1 cellular context compared by ENCODE assay signal in the genomic region with DNA sequence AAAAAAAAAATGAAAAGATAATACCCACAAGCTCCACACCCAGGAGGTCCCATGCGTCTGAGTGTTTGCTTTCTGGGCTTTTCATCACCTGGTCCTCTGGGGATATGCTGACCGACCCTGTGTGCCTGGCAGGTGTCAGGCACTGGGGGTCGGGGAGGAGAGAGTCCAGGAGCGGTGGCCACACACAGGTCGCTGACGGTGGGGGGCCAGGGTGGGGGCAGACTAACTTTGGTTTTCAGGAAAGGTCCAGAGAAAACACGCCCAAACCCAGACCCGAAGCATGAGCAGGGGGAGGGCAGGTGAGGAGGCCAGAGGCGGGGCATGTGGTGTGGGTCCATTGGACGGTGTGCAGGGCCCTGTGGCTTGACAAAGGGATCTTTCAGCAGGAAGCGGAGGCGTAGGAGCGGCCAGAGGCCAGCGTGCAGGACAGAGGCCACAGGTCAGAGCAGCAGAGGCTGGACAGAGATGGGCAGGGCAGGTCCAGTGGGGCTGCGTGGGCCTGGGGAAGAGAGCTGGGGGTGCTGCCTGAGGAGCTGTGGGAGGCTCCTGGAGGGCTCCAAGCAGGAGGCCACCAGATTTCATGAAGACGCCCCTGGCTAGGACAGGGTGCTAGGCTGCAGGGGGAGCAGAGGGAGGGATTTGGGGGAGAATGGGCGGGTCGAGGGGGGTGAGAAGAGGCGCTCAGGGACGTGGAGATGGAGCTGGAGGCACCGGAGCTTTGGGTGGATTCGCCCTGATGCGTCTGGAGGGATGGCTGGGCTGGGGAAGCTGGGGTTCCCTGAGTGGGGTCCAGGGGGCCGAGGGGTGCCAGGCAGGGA.
TF ChIP-seq lines count a peak whose summit lies in the region.

No MANE protein-coding gene starts in this region.

TF ChIP-seq in HepG2, 621 proteins besides CTCF, POLR2A, EP300 and RAD21 (continued from another document and continues in another):
- TF ChIP-seq, protein P1, sequence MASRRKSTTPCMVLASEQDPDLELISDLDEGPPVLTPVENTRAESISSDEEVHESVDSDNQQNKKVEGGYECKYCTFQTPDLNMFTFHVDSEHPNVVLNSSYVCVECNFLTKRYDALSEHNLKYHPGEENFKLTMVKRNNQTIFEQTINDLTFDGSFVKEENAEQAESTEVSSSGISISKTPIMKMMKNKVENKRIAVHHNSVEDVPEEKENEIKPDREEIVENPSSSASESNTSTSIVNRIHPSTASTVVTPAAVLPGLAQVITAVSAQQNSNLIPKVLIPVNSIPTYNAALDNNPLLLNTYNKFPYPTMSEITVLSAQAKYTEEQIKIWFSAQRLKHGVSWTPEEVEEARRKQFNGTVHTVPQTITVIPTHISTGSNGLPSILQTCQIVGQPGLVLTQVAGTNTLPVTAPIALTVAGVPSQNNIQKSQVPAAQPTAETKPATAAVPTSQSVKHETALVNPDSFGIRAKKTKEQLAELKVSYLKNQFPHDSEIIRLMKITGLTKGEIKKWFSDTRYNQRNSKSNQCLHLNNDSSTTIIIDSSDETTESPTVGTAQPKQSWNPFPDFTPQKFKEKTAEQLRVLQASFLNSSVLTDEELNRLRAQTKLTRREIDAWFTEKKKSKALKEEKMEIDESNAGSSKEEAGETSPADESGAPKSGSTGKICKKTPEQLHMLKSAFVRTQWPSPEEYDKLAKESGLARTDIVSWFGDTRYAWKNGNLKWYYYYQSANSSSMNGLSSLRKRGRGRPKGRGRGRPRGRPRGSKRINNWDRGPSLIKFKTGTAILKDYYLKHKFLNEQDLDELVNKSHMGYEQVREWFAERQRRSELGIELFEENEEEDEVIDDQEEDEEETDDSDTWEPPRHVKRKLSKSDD (CRISPR knock-in tag; IDR thresholded peaks at IDR 0.05; ENCODE audit: low read depth), result peak; percentile 58; the same call in 1 of the 2 replicates
- TF ChIP-seq, protein P2, sequence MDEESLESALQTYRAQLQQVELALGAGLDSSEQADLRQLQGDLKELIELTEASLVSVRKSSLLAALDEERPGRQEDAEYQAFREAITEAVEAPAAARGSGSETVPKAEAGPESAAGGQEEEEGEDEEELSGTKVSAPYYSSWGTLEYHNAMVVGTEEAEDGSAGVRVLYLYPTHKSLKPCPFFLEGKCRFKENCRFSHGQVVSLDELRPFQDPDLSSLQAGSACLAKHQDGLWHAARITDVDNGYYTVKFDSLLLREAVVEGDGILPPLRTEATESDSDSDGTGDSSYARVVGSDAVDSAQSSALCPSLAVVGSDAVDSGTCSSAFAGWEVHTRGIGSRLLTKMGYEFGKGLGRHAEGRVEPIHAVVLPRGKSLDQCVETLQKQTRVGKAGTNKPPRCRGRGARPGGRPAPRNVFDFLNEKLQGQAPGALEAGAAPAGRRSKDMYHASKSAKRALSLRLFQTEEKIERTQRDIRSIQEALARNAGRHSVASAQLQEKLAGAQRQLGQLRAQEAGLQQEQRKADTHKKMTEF (CRISPR knock-in tag; IDR thresholded peaks at IDR 0.05), result peak; percentile 66
- no peak for TF ChIP-seq NCOR1 (IDR thresholded peaks at IDR 0.05; ENCODE audit: borderline replicate concordance, low read length)
- TF ChIP-seq, protein P3, sequence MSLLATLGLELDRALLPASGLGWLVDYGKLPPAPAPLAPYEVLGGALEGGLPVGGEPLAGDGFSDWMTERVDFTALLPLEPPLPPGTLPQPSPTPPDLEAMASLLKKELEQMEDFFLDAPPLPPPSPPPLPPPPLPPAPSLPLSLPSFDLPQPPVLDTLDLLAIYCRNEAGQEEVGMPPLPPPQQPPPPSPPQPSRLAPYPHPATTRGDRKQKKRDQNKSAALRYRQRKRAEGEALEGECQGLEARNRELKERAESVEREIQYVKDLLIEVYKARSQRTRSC (CRISPR knock-in tag; IDR thresholded peaks at IDR 0.05; ENCODE audit: low read depth), result 0 out of 2 replicates have a peak, but pooled peaks have one; percentile 64
- TF ChIP-seq, protein P4, sequence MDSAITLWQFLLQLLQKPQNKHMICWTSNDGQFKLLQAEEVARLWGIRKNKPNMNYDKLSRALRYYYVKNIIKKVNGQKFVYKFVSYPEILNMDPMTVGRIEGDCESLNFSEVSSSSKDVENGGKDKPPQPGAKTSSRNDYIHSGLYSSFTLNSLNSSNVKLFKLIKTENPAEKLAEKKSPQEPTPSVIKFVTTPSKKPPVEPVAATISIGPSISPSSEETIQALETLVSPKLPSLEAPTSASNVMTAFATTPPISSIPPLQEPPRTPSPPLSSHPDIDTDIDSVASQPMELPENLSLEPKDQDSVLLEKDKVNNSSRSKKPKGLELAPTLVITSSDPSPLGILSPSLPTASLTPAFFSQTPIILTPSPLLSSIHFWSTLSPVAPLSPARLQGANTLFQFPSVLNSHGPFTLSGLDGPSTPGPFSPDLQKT (CRISPR knock-in tag; IDR thresholded peaks at IDR 0.05; ENCODE audit: borderline replicate concordance), result no peak
- peak; percentile 25; the same call in 1 of the 2 replicates for TF ChIP-seq ZZZ3 (CRISPR knock-in tag; IDR thresholded peaks at IDR 0.05; ENCODE audit: borderline replicate concordance)
- TF ChIP-seq AKAP8 (CRISPR knock-in tag; IDR thresholded peaks at IDR 0.05), result peak; percentile 62; the same call in 1 of the 2 replicates
- no peak for TF ChIP-seq SIX4 (CRISPR knock-in tag; IDR thresholded peaks at IDR 0.05)
- TF ChIP-seq ISX (CRISPR knock-in tag; conservative IDR thresholded peaks at IDR 0.05), result no peak
- TF ChIP-seq, protein P5, sequence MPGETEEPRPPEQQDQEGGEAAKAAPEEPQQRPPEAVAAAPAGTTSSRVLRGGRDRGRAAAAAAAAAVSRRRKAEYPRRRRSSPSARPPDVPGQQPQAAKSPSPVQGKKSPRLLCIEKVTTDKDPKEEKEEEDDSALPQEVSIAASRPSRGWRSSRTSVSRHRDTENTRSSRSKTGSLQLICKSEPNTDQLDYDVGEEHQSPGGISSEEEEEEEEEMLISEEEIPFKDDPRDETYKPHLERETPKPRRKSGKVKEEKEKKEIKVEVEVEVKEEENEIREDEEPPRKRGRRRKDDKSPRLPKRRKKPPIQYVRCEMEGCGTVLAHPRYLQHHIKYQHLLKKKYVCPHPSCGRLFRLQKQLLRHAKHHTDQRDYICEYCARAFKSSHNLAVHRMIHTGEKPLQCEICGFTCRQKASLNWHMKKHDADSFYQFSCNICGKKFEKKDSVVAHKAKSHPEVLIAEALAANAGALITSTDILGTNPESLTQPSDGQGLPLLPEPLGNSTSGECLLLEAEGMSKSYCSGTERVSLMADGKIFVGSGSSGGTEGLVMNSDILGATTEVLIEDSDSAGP (CRISPR knock-in tag; IDR thresholded peaks at IDR 0.05; ENCODE audit: borderline replicate concordance), result peak; percentile 46; the same call in 1 of the 2 replicates
- TF ChIP-seq MATR3 (CRISPR knock-in tag; IDR thresholded peaks at IDR 0.05), result no peak
- TF ChIP-seq KLF13 (CRISPR knock-in tag; IDR thresholded peaks at IDR 0.05), result 0 out of 2 replicates have a peak, but pooled peaks have one; percentile 77
- TF ChIP-seq, protein P6, sequence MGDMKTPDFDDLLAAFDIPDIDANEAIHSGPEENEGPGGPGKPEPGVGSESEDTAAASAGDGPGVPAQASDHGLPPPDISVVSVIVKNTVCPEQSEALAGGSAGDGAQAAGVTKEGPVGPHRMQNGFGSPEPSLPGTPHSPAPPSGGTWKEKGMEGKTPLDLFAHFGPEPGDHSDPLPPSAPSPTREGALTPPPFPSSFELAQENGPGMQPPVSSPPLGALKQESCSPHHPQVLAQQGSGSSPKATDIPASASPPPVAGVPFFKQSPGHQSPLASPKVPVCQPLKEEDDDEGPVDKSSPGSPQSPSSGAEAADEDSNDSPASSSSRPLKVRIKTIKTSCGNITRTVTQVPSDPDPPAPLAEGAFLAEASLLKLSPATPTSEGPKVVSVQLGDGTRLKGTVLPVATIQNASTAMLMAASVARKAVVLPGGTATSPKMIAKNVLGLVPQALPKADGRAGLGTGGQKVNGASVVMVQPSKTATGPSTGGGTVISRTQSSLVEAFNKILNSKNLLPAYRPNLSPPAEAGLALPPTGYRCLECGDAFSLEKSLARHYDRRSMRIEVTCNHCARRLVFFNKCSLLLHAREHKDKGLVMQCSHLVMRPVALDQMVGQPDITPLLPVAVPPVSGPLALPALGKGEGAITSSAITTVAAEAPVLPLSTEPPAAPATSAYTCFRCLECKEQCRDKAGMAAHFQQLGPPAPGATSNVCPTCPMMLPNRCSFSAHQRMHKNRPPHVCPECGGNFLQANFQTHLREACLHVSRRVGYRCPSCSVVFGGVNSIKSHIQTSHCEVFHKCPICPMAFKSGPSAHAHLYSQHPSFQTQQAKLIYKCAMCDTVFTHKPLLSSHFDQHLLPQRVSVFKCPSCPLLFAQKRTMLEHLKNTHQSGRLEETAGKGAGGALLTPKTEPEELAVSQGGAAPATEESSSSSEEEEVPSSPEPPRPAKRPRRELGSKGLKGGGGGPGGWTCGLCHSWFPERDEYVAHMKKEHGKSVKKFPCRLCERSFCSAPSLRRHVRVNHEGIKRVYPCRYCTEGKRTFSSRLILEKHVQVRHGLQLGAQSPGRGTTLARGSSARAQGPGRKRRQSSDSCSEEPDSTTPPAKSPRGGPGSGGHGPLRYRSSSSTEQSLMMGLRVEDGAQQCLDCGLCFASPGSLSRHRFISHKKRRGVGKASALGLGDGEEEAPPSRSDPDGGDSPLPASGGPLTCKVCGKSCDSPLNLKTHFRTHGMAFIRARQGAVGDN (CRISPR knock-in tag; IDR thresholded peaks at IDR 0.05), result peak; percentile 93
- no peak; the same call in 1 of the 2 replicates for TF ChIP-seq DNMT1 (CRISPR knock-in tag; IDR thresholded peaks at IDR 0.05)
- TF ChIP-seq ZNF292 (CRISPR knock-in tag; IDR thresholded peaks at IDR 0.05; ENCODE audit: borderline replicate concordance, low read depth), result peak; percentile 73; the same call in 1 of the 2 replicates
- no peak; the same call in 1 of the 2 replicates for TF ChIP-seq ZNF670 (CRISPR knock-in tag; IDR thresholded peaks at IDR 0.05; ENCODE audit: borderline replicate concordance)
- peak; percentile 13; the same call in 1 of the 2 replicates for TF ChIP-seq ZFP90 (CRISPR knock-in tag; IDR thresholded peaks at IDR 0.05; ENCODE audit: borderline replicate concordance)
- TF ChIP-seq, protein P7, sequence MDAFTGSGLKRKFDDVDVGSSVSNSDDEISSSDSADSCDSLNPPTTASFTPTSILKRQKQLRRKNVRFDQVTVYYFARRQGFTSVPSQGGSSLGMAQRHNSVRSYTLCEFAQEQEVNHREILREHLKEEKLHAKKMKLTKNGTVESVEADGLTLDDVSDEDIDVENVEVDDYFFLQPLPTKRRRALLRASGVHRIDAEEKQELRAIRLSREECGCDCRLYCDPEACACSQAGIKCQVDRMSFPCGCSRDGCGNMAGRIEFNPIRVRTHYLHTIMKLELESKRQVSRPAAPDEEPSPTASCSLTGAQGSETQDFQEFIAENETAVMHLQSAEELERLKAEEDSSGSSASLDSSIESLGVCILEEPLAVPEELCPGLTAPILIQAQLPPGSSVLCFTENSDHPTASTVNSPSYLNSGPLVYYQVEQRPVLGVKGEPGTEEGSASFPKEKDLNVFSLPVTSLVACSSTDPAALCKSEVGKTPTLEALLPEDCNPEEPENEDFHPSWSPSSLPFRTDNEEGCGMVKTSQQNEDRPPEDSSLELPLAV (CRISPR knock-in tag; conservative IDR thresholded peaks at IDR 0.05; ENCODE audit: low read depth), result no peak
- TF ChIP-seq, protein P8, sequence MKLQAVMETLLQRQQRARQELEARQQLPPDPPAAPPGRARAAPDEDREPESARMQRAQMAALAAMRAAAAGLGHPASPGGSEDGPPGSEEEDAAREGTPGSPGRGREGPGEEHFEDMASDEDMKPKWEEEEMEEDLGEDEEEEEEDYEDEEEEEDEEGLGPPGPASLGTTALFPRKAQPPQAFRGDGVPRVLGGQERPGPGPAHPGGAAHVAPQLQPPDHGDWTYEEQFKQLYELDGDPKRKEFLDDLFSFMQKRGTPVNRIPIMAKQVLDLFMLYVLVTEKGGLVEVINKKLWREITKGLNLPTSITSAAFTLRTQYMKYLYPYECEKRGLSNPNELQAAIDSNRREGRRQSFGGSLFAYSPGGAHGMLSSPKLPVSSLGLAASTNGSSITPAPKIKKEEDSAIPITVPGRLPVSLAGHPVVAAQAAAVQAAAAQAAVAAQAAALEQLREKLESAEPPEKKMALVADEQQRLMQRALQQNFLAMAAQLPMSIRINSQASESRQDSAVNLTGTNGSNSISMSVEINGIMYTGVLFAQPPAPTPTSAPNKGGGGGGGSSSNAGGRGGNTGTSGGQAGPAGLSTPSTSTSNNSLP (IDR thresholded peaks at IDR 0.05; ENCODE audit: low read depth, low read length), result no peak
- TF ChIP-seq ATF1 (CRISPR knock-in tag; IDR thresholded peaks at IDR 0.05), result no peak
- no peak for TF ChIP-seq ZNF180 (CRISPR knock-in tag; IDR thresholded peaks at IDR 0.05; ENCODE audit: borderline replicate concordance, low read depth)
- TF ChIP-seq, protein P9, sequence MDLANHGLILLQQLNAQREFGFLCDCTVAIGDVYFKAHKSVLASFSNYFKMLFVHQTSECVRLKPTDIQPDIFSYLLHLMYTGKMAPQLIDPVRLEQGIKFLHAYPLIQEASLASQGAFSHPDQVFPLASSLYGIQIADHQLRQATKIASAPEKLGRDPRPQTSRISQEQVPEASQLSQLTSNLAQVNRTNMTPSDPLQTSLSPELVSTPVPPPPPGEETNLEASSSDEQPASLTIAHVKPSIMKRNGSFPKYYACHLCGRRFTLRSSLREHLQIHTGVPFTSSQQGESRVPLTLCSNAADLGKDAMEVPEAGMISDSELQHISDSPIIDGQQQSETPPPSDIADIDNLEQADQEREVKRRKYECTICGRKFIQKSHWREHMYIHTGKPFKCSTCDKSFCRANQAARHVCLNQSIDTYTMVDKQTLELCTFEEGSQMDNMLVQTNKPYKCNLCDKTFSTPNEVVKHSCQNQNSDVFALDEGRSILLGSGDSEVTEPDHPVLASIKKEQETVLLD (CRISPR knock-in tag; IDR thresholded peaks at IDR 0.05; ENCODE audit: low read depth), result no peak; the same call in 1 of the 2 replicates
- TF ChIP-seq, protein P10, sequence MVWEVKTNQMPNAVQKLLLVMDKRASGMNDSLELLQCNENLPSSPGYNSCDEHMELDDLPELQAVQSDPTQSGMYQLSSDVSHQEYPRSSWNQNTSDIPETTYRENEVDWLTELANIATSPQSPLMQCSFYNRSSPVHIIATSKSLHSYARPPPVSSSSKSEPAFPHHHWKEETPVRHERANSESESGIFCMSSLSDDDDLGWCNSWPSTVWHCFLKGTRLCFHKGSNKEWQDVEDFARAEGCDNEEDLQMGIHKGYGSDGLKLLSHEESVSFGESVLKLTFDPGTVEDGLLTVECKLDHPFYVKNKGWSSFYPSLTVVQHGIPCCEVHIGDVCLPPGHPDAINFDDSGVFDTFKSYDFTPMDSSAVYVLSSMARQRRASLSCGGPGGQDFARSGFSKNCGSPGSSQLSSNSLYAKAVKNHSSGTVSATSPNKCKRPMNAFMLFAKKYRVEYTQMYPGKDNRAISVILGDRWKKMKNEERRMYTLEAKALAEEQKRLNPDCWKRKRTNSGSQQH (CRISPR knock-in tag; IDR thresholded peaks at IDR 0.05; ENCODE audit: low read depth), result no peak
- peak; percentile 80 for TF ChIP-seq ESRRA (CRISPR knock-in tag; IDR thresholded peaks at IDR 0.05; ENCODE audit: low read depth)
- peak; percentile 61; the same call in 1 of the 2 replicates for TF ChIP-seq NR2F2 (IDR thresholded peaks at IDR 0.05; ENCODE audit: borderline replicate concordance, low read depth)
- TF ChIP-seq, protein P11, sequence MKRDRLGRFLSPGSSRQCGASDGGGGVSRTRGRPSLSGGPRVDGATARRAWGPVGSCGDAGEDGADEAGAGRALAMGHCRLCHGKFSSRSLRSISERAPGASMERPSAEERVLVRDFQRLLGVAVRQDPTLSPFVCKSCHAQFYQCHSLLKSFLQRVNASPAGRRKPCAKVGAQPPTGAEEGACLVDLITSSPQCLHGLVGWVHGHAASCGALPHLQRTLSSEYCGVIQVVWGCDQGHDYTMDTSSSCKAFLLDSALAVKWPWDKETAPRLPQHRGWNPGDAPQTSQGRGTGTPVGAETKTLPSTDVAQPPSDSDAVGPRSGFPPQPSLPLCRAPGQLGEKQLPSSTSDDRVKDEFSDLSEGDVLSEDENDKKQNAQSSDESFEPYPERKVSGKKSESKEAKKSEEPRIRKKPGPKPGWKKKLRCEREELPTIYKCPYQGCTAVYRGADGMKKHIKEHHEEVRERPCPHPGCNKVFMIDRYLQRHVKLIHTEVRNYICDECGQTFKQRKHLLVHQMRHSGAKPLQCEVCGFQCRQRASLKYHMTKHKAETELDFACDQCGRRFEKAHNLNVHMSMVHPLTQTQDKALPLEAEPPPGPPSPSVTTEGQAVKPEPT (CRISPR knock-in tag; IDR thresholded peaks at IDR 0.05; ENCODE audit: low read depth), result no peak; the same call in 1 of the 2 replicates
- TF ChIP-seq HNRNPLL (IDR thresholded peaks at IDR 0.05; ENCODE audit: low read depth, low read length, poor library complexity, severe bottlenecking), result peak; percentile 69
